In the genomic region with DNA sequence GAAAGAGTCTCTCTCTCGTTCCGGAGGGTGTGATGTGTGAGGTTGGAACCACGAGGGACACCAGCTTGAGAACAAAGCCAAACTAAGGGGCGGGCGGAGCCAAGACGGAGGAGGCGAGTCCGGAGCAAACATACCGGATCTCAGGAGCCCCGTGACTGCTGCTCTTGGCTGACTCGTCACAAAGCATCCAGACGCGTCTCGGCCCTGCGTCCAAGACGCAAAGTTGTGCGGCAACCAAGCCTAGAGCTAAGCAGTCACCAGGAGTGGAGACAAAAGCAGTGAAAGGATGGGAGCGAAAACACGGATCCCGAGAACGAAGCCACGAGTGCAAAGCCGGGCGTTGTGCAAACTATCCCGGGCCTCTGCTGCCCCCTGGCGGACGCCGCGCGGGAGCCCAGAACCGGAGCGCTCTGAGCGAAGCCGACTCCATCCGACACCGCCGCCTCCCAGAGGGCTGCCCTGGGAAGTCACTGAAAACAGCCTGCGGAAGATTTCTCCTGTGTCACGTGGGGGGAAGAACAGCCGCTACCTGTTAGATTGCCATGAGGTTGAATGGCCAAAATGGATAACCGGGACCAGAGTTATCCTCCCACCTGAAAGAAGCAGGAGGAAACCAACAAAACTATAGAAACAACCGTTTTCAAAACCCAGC, we compare ENCODE assay signal across 8 cellular contexts. TPM values are rescaled to one million over a fixed set of nuclear protein-coding genes. Genes with fewer than 3 reads are reported as not detected.
DNase-seq lines count a peak whose midpoint lies in the region; ATAC-seq, FAIRE-seq and TF ChIP-seq lines count a peak whose summit lies in the region.

No MANE protein-coding gene starts in this region.

- no peaks in the 10 kb centered on the region for H3K36me3 ChIP-seq in kidney (ENCODE audit: control insufficient read depth in 1 of 2, insufficient read depth in 2 of 2, low read length in 2 of 2)

- peak overlapping the region; percentile 52 to 77 for H3K4me3 ChIP-seq in kidney (ENCODE audit: low read length in 2 of 2)

- peak overlapping the region in 1 of 2 donors; percentile 51 for H3K9ac ChIP-seq in kidney (ENCODE audit: low read length in 2 of 2)

- TF ChIP-seq CTCF in kidney (IDR thresholded peaks at IDR 0.05; ENCODE audit: borderline replicate concordance, extremely low read depth, insufficient read depth) = peak; percentile 92

- H3K27ac ChIP-seq in kidney (ENCODE audit: low read depth in 2 of 2, low read length in 2 of 2) = peak overlapping the region; percentile 40 to 52

- DNase-seq in NCI-H2171 treated with DMSO at 0.1 percent for 48 hours (lab: John Stamatoyannopoulos, UW) (peak; percentile 61), cerebellar cortex (ENCODE audit: low spot score) (peak; percentile 84), kidney (peak; percentile 96)
- DNase-seq in activated CD4-positive, CD25-positive, alpha-beta regulatory T cell treated with anti-CD3 and anti-CD28 coated beads, Interleukin-2, amount 50 U/mL, for 72 hours = peak; percentile 88
- DNase-seq in stimulated activated CD4-positive, alpha-beta T cell treated with anti-CD3 and anti-CD28 coated beads, Interleukin-12 subunit alpha, Interleukin-12 subunit beta, amount 100 ng/mL, for 48 hours (ENCODE audit: low read depth in 2 of 3, low spot score in 1 of 3) = peak; percentile 66 to 88 (median 81)

- peaks cover 7 to 9% of the 10 kb centered on the region in 2 donors for H3K4me1 ChIP-seq in kidney (ENCODE audit: control insufficient read depth in 1 of 2, insufficient read depth in 1 of 2, low read depth in 1 of 2, low read length in 2 of 2)

- FAIRE-seq in A204.1 (lab: Jason Lieb, UNC) (peak; percentile 61), kidney (lab: Jason Lieb, UNC) (peak; percentile 80)

- no peaks in the 10 kb centered on the region for H3K9me3 ChIP-seq in kidney (ENCODE audit: control insufficient read depth in 1 of 2, low read length in 2 of 2)

- intact Hi-C loops in kidney (cut with DNase I) = loop anchor here (10.0 kb wide), 1 partner anchor 1190 kb away; no protein-coding TSS in a partner anchor

- ATAC-seq in GM18517 (IDR thresholded peaks at IDR 0.05; ENCODE audit: unreplicated experiment) (peak; percentile 72), HG03095 (IDR thresholded peaks at IDR 0.05; ENCODE audit: unreplicated experiment) (peak; percentile 88)

RNA-seq across cellular contexts. Expression of gene TMEM72, which starts 46.4 kb away (rescaled TPM):
- total RNA-seq in kidney = 19.3 TPM
- polyA plus RNA-seq in kidney (ENCODE audit: insufficient read depth, low read depth, low replicate concordance) = 127 TPM

Comparison
In these comparisons a context has a peak if more than half of its experiments do, and no peak if none do; other contexts are left out.
1. Peak in every context shown above with its lines: DNase-seq, ATAC-seq, H3K4me3 ChIP-seq and H3K27ac ChIP-seq.